ENCODE assay signal across 16 cellular contexts in genomic region chr9:116262421-116262820, GRCh38.
DNase-seq lines count a peak whose midpoint lies in the region; ATAC-seq and TF ChIP-seq lines count a peak whose summit lies in the region.
"Had no signal": no experiment of that assay in that cellular context is flagged by ENCODE, and none has a peak within 500 bp of the region (broad histone marks: within the 10 kb centered on the region; RNA-seq: fewer than 3 reads in every experiment).

No MANE protein-coding gene starts in this region.

- peak overlapping the region in 2 of 3 experiments; percentile 16 to 71 for H3K27ac Mint-ChIP-seq in nephron
- H3K27ac Mint-ChIP-seq: CD8-positive, alpha-beta memory T cell had no signal

- intact Hi-C loops in esophagus muscularis mucosa (cut with DNase I), result no loop called here

- no peak overlapping the region for H3K27ac ChIP-seq in esophagus muscularis mucosa (replicated peaks in 1 of 4)
- H3K27ac ChIP-seq: 22Rv1, BLaER1 had no signal

- H3K9me3 ChIP-seq in esophagus muscularis mucosa, result no peaks in the 10 kb centered on the region
- H3K9me3 ChIP-seq: BLaER1, Caco-2 had no signal

- no peaks in the 10 kb centered on the region for H3K4me1 ChIP-seq in esophagus muscularis mucosa
- H3K4me1 ChIP-seq: BLaER1, Caco-2 had no signal

- no peaks in the 10 kb centered on the region for H3K36me3 ChIP-seq in esophagus muscularis mucosa
- H3K36me3 ChIP-seq: BLaER1 had no signal

- DNase-seq in NCI-H82 (lab: John Stamatoyannopoulos, UW), result peak; percentile 35
- DNase-seq in NCI-H82 treated with DMSO at 0.1 percent for 48 hours (lab: John Stamatoyannopoulos, UW; ENCODE audit: unreplicated experiment), result no peak
- DNase-seq in esophagus muscularis mucosa (ENCODE audit: extremely low spot score), result peak; percentile 90
- no peak for DNase-seq in stimulated activated CD4-positive, alpha-beta T cell treated with anti-CD3 and anti-CD28 coated beads, Interleukin-4, amount 100 ng/mL, for 4 hours
- no peak for DNase-seq in UCSD-AML1 (lab: John Stamatoyannopoulos, UW; ENCODE audit: unreplicated experiment)
- DNase-seq: AML-193; Caco-2; CD8-positive, alpha-beta memory T cell; DND-41; GDM1; GOT3; H9 had no signal

- no peaks in the 10 kb centered on the region for H3K9me3 Mint-ChIP-seq in nephron
- H3K9me3 Mint-ChIP-seq: CD8-positive, alpha-beta memory T cell; H9 had no signal

- TF ChIP-seq CTCF in esophagus muscularis mucosa (IDR thresholded peaks at IDR 0.05) (no peak), nephron (IDR thresholded peaks at IDR 0.05; ENCODE audit: unreplicated experiment in 3 of 3) (no peak)

- ATAC-seq in HG02885 (IDR thresholded peaks at IDR 0.05; ENCODE audit: poor library complexity, unreplicated experiment), result no peak

- TF ChIP-seq EP300 in esophagus muscularis mucosa (IDR thresholded peaks at IDR 0.05), result no peak

- H3K36me3 Mint-ChIP-seq in nephron (ENCODE audit: low read depth), result peaks cover 4% of the 10 kb centered on the region
- H3K36me3 Mint-ChIP-seq: CD8-positive, alpha-beta memory T cell had no signal

- peaks cover 21% of the 10 kb centered on the region for H3K27me3 Mint-ChIP-seq in nephron (ENCODE audit: low read depth)
- H3K27me3 Mint-ChIP-seq: CD8-positive, alpha-beta memory T cell had no signal

- no peaks in the 10 kb centered on the region for H3K27me3 ChIP-seq in esophagus muscularis mucosa
- H3K27me3 ChIP-seq: BLaER1 had no signal

- 62% methylated on average over 5 of the region's 5 CpGs for WGBS in esophagus muscularis mucosa

- H3K4me3 ChIP-seq in esophagus muscularis mucosa, result no peak overlapping the region
- H3K4me3 ChIP-seq: BLaER1 had no signal

- no peak overlapping the region for H3K4me3 Mint-ChIP-seq in nephron
- H3K4me3 Mint-ChIP-seq: CD8-positive, alpha-beta memory T cell; H9 had no signal

- no peak for TF ChIP-seq POLR2A in esophagus muscularis mucosa (IDR thresholded peaks at IDR 0.05; ENCODE audit: low read depth)

- H3K4me1 Mint-ChIP-seq in nephron, result peaks cover 14% of the 10 kb centered on the region
- H3K4me1 Mint-ChIP-seq: CD8-positive, alpha-beta memory T cell; H9 had no signal

Comparison
In these comparisons a context has a peak if more than half of its experiments do, and no peak if none do; other contexts are left out.
1. DNase-seq: peak in NCI-H82 (single experiment) and esophagus muscularis mucosa (single experiment); none in NCI-H82 treated with DMSO at 0.1 percent for 48 hours (single experiment), stimulated activated CD4-positive, alpha-beta T cell treated with anti-CD3 and anti-CD28 coated beads, Interleukin-4, amount 100 ng/mL, for 4 hours (0 of 2) and UCSD-AML1 (single experiment).